16 cellular contexts compared by ENCODE assay signal in the genomic region with DNA sequence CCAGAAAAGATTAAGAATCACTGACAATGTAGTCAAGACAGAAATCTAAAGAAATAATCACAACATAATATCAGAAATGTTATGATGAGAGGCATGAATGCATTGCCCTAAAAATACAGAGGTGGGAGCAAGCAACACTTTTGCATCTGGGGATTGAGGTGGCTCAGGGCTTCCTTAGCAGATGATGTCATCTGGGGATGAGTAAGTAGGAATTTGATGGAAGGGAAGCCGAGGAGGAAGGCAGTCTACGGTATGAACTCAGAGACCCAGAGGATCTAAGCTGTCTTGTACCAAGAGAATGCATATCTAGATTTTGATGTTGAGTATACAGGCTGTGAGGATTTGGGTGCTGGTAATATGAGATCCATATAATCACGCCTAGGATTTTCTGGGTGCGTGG.
DNase-seq lines count a peak whose midpoint lies in the region; TF ChIP-seq lines count a peak whose summit lies in the region.
"Had no signal": no experiment of that assay in that cellular context is flagged by ENCODE, and none has a peak within 500 bp of the region (broad histone marks: within the 10 kb centered on the region; RNA-seq: fewer than 3 reads in every experiment).

No MANE protein-coding gene starts in this region.

- POLR2A ChIA-PET in AG04449 (lab: Yijun Ruan, JAX) = no interaction called here

- DNase-seq in AG04449 (ENCODE audit: low read depth, low spot score) = peak; percentile 10
- peak; percentile 85 for DNase-seq in HCEC 1CT
- peak; percentile 33 for DNase-seq in amniotic stem cell (lab: John Stamatoyannopoulos, UW)
- DNase-seq in iris pigment epithelial cell (ENCODE audit: low read depth) = peak; percentile 4
- DNase-seq in SKM-1 treated with dmso at 0.1 percent for 144 hours (lab: John Stamatoyannopoulos, UW; ENCODE audit: unreplicated experiment) = no peak
- no peak for DNase-seq in activated naive CD4-positive, alpha-beta T cell treated with anti-CD3 and anti-CD28 coated beads, Interleukin-2, amount 50 U/mL, for 16 hours
- no peak for DNase-seq in GM19240 (ENCODE audit: insufficient read length, low spot score)
- DNase-seq in NCI-H1105 (lab: John Stamatoyannopoulos, UW) = no peak
- DNase-seq: CD8-positive, alpha-beta T cell; esophagus squamous epithelium; kidney glomerular epithelial cell; NCI-H1092; OCI-M1; stimulated activated CD4-positive, alpha-beta T cell treated with anti-CD3 and anti-CD28 coated beads, Interleukin-15, amount 100 ng/mL, for 24 hours had no signal

- CTCF ChIA-PET in AG04449 (lab: Yijun Ruan, JAX) = no interaction called here

- TF ChIP-seq CTCF in AG04449 (IDR thresholded peaks at IDR 0.05; ENCODE audit: insufficient read depth, low read length, missing control alignments) = no peak

- no peak overlapping the region for H3K4me3 ChIP-seq in AG04449 (ENCODE audit: low read depth, low read length)
- H3K4me3 ChIP-seq: esophagus squamous epithelium, hepatocyte, thoracic aorta had no signal

Comparison
In these comparisons a context has a peak if more than half of its experiments do, and no peak if none do; other contexts are left out.
1. DNase-seq: peak in AG04449 (single experiment), HCEC 1CT (single experiment), amniotic stem cell (single experiment) and iris pigment epithelial cell (single experiment); none in SKM-1 treated with dmso at 0.1 percent for 144 hours (single experiment), activated naive CD4-positive, alpha-beta T cell treated with anti-CD3 and anti-CD28 coated beads, Interleukin-2, amount 50 U/mL, for 16 hours (single experiment), GM19240 (single experiment) and NCI-H1105 (single experiment).